Comparison of ENCODE assay signal across 2 cellular contexts in the genomic region with DNA sequence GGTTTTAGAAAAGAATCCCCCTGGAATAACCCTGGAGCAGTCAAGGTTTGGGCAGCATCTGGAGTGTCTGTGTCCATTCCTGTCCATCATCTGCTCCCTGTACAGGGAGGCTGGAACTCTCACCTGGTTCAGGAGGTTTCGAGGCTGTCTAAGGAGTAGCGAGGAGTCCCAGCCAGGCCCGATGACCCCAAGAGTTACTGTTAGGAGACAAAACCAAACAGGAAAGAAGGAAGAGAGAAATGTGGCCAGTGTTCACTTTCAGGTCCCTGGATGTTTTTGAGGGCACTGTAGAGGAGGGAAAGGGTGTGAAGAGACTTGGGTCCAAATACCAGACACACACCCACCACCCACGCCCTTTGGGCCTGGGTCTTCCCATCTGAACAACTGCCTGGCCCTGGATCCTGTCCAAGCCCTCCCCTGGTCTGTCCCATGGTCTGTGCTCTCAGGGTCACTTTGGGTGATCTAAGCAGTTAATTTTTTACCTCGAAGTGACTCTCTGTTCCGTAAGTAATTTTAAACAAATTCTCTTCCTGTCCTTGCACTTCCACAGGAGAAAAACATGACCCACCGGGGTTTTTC.
TF ChIP-seq lines count a peak whose summit lies in the region.

No MANE protein-coding gene starts in this region.

TF ChIP-seq in HCT116, 20 proteins besides CTCF, POLR2A, EP300 and RAD21 (continued from another document):
- TF ChIP-seq POLR2AphosphoS5 (IDR thresholded peaks at IDR 0.05; ENCODE audit: low read depth, low read length) = no peak
- TF ChIP-seq ZFX (IDR thresholded peaks at IDR 0.05) = no peak
- no peak for TF ChIP-seq TCF7L2 (IDR thresholded peaks at IDR 0.05; ENCODE audit: borderline replicate concordance, extremely low read depth, insufficient read depth, insufficient read length)
- TF ChIP-seq SRF (IDR thresholded peaks at IDR 0.05; ENCODE audit: low read depth) = no peak
- no peak for TF ChIP-seq EZH2 (IDR thresholded peaks at IDR 0.05)
- no peak for TF ChIP-seq ELF1 (IDR thresholded peaks at IDR 0.05; ENCODE audit: borderline replicate concordance, low read depth)
- TF ChIP-seq, protein P1, sequence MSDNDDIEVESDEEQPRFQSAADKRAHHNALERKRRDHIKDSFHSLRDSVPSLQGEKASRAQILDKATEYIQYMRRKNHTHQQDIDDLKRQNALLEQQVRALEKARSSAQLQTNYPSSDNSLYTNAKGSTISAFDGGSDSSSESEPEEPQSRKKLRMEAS (IDR thresholded peaks at IDR 0.05) = no peak
- TF ChIP-seq EZH2phosphoT487 (IDR thresholded peaks at IDR 0.05; ENCODE audit: borderline replicate concordance) = no peak
- TF ChIP-seq EGR1 (IDR thresholded peaks at IDR 0.05; ENCODE audit: low read depth) = no peak
- TF ChIP-seq SP1 (IDR thresholded peaks at IDR 0.05; ENCODE audit: low read depth) = no peak
- no peak for TF ChIP-seq CBX3 (IDR thresholded peaks at IDR 0.05; ENCODE audit: low read depth)
- no peak for TF ChIP-seq CEBPB (IDR thresholded peaks at IDR 0.05; ENCODE audit: low read depth)
- TF ChIP-seq YY1 (IDR thresholded peaks at IDR 0.05; ENCODE audit: extremely low read depth, insufficient replicate concordance, low read depth, low read length) = no peak
- no peak for TF ChIP-seq JUND (IDR thresholded peaks at IDR 0.05)

TF ChIP-seq in K562, 482 proteins besides CTCF, POLR2A, EP300 and RAD21 (continued from another document):
- TF ChIP-seq, protein P2, sequence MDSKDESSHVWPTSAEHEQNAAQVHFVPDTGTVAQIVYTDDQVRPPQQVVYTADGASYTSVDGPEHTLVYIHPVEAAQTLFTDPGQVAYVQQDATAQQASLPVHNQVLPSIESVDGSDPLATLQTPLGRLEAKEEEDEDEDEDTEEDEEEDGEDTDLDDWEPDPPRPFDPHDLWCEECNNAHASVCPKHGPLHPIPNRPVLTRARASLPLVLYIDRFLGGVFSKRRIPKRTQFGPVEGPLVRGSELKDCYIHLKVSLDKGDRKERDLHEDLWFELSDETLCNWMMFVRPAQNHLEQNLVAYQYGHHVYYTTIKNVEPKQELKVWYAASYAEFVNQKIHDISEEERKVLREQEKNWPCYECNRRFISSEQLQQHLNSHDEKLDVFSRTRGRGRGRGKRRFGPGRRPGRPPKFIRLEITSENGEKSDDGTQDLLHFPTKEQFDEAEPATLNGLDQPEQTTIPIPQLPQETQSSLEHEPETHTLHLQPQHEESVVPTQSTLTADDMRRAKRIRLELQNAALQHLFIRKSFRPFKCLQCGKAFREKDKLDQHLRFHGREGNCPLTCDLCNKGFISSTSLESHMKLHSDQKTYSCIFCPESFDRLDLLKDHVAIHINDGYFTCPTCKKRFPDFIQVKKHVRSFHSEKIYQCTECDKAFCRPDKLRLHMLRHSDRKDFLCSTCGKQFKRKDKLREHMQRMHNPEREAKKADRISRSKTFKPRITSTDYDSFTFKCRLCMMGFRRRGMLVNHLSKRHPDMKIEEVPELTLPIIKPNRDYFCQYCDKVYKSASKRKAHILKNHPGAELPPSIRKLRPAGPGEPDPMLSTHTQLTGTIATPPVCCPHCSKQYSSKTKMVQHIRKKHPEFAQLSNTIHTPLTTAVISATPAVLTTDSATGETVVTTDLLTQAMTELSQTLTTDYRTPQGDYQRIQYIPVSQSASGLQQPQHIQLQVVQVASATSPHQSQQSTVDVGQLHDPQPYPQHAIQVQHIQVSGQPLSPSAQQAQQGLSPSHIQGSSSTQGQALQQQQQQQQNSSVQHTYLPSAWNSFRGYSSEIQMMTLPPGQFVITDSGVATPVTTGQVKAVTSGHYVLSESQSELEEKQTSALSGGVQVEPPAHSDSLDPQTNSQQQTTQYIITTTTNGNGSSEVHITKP (IDR thresholded peaks at IDR 0.05; ENCODE audit: partially characterized antibody) = peak; percentile 9
- TF ChIP-seq, protein P3, sequence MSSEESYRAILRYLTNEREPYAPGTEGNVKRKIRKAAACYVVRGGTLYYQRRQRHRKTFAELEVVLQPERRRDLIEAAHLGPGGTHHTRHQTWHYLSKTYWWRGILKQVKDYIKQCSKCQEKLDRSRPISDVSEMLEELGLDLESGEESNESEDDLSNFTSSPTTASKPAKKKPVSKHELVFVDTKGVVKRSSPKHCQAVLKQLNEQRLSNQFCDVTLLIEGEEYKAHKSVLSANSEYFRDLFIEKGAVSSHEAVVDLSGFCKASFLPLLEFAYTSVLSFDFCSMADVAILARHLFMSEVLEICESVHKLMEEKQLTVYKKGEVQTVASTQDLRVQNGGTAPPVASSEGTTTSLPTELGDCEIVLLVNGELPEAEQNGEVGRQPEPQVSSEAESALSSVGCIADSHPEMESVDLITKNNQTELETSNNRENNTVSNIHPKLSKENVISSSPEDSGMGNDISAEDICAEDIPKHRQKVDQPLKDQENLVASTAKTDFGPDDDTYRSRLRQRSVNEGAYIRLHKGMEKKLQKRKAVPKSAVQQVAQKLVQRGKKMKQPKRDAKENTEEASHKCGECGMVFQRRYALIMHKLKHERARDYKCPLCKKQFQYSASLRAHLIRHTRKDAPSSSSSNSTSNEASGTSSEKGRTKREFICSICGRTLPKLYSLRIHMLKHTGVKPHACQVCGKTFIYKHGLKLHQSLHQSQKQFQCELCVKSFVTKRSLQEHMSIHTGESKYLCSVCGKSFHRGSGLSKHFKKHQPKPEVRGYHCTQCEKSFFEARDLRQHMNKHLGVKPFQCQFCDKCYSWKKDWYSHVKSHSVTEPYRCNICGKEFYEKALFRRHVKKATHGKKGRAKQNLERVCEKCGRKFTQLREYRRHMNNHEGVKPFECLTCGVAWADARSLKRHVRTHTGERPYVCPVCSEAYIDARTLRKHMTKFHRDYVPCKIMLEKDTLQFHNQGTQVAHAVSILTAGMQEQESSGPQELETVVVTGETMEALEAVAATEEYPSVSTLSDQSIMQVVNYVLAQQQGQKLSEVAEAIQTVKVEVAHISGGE (CRISPR knock-in tag; IDR thresholded peaks at IDR 0.05) = no peak
- TF ChIP-seq NFE2L1 (tag; IDR thresholded peaks at IDR 0.05; ENCODE audit: borderline replicate concordance, low read depth) = no peak
- TF ChIP-seq, protein P4, sequence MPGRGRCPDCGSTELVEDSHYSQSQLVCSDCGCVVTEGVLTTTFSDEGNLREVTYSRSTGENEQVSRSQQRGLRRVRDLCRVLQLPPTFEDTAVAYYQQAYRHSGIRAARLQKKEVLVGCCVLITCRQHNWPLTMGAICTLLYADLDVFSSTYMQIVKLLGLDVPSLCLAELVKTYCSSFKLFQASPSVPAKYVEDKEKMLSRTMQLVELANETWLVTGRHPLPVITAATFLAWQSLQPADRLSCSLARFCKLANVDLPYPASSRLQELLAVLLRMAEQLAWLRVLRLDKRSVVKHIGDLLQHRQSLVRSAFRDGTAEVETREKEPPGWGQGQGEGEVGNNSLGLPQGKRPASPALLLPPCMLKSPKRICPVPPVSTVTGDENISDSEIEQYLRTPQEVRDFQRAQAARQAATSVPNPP (IDR thresholded peaks at IDR 0.05; ENCODE audit: borderline replicate concordance, insufficient read depth, insufficient read length) = no peak
